Comparison of ENCODE assay signal across 16 cellular contexts in the genomic region with DNA sequence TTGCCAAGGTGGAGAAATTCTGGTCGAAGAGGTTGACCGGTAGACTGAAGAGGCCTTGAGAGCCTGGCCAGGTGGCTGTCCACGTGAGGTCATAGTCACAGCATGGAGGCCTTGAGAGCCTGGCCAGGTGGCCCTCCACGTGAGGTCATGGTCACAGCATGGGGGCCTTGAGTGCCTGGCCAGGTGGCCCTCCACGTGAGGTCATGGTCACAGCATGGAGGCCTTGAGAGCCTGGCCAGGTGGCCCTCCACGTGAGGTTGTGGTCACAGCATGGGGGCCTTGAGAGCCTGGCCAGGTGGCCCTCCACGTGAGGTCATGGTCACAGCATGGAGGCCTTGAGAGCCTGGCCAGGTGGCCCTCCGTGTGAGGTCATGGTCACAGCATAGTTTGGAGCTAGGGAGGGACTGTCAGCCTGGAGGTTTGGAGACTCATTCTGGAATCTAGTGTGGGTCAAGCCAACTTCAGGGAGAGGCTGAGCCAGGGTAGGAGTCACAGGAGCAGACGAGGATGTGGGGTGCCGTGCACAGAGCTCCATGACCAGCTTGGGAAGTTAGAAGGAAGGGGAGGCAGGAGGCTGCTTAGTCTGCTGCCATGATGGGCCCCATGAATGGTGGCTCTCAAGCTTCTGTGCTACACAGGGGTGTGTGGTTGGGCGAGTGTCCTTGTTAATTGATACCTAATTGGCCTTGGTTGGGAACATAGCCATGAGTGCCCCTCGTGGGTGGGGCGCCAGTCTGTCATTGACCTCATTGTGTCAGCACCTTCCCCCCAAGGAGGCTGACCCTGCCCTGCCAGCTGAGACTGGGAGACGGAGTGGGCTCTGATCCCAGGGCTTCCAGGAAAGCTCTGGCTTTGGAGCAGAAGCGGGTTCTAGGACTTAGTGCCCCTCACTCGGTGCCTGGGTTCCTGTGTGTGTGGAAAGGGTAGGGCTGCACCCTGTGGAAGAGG. TPM values are rescaled to one million over a fixed set of nuclear protein-coding genes. Genes with fewer than 3 reads are reported as not detected.
DNase-seq lines count a peak whose midpoint lies in the region; ATAC-seq and TF ChIP-seq lines count a peak whose summit lies in the region.
"Had no signal": no experiment of that assay in that cellular context is flagged by ENCODE, and none has a peak within 500 bp of the region (broad histone marks: within the 10 kb centered on the region; RNA-seq: fewer than 3 reads in every experiment).

No MANE protein-coding gene starts in this region.

- H3K27me3 Mint-ChIP-seq in CD4-positive, alpha-beta T cell, result no peaks in the 10 kb centered on the region
- H3K27me3 Mint-ChIP-seq in activated naive CD8-positive, alpha-beta T cell treated with anti-CD3 and anti-CD28 coated beads, Interleukin-2, amount 10 ng/mL, durations not matched to agents 7 days and 5 days, result no peaks in the 10 kb centered on the region
- H3K27me3 Mint-ChIP-seq in natural killer cell (ENCODE audit: low read depth in 2 of 2), result no peaks in the 10 kb centered on the region
- H3K27me3 Mint-ChIP-seq: stimulated activated memory B cell treated with anti-CD40 and anti-IgM and Interleukin-4, amounts not matched to agents 10 μg/mL and 1 μg/mL and 100 μg/mL, for 72 hours had no signal

- no peak for TF ChIP-seq POLR2A in tibial nerve (IDR thresholded peaks at IDR 0.05)

- H3K27ac Mint-ChIP-seq in CD4-positive, alpha-beta T cell, result peak overlapping the region; percentile 72
- H3K27ac Mint-ChIP-seq in activated naive CD8-positive, alpha-beta T cell treated with anti-CD3 and anti-CD28 coated beads, Interleukin-2, amount 10 ng/mL, durations not matched to agents 7 days and 5 days, result peak overlapping the region; percentile 30
- H3K27ac Mint-ChIP-seq in natural killer cell, result peak overlapping the region; percentile 58 to 77

- no peak overlapping the region for H3K4me3 ChIP-seq in HEK293 (ENCODE audit: low read depth, low read length)
- no peak overlapping the region for H3K4me3 ChIP-seq in tibial nerve
- H3K4me3 ChIP-seq: left lung, ovary had no signal

- intact Hi-C loops in CD4-positive, alpha-beta T cell (cut with DNase I, micrococcal nuclease), result loop anchor here (5.0 to 10.0 kb wide), 5 partner anchors 255 to 1018 kb away; a partner anchor contains a TSS
- intact Hi-C loops in natural killer cell (cut with micrococcal nuclease), result no loop called here

- 64 to 73% methylated on average over 13 to 15 of the region's 16 CpGs for WGBS in tibial nerve, 2 donors

- CTCF ChIA-PET in CD4-positive, alpha-beta T cell (lab: Charles Lee), result no interaction called here
- CTCF ChIA-PET in HEK293 (lab: Yijun Ruan, JAX), result interaction anchor here (0.7 to 1.7 kb wide), 2 partner anchors 14 to 20 kb away, joined by 3 to 4 read pairs; a partner anchor contains a TSS

- no peak for TF ChIP-seq EP300 in tibial nerve (IDR thresholded peaks at IDR 0.05)

- H3K9me3 ChIP-seq in CD4-positive, alpha-beta T cell (ENCODE audit: control insufficient read depth, low read length), result no peaks in the 10 kb centered on the region
- H3K9me3 ChIP-seq in HEK293 (ENCODE audit: control insufficient read depth, insufficient read depth, low read depth, low read length) (no peaks in the 10 kb centered on the region), tibial nerve (no peaks in the 10 kb centered on the region)
- H3K9me3 ChIP-seq: left lung, ovary had no signal

- no peaks in the 10 kb centered on the region for H3K27me3 ChIP-seq in CD4-positive, alpha-beta T cell (ENCODE audit: control insufficient read depth, insufficient read depth, low read length)
- H3K27me3 ChIP-seq in tibial nerve, result no peaks in the 10 kb centered on the region
- H3K27me3 ChIP-seq: left lung, ovary had no signal

- POLR2A ChIA-PET in CD4-positive, alpha-beta T cell (lab: Charles Lee), result interaction anchor here (0.6 to 1.4 kb wide), 4 partner anchors 8 to 11 kb away, joined by 3 to 6 read pairs (median 5); a partner anchor contains a TSS
- POLR2A ChIA-PET in HEK293 (lab: Yijun Ruan, JAX), result interaction anchor here (0.8 to 6.8 kb wide), 3 partner anchors 10 to 81 kb away, joined by 3 to 64 read pairs (median 3); a partner anchor contains a TSS
- POLR2A ChIA-PET in activated naive CD8-positive, alpha-beta T cell treated with anti-CD3 and anti-CD28 coated beads, Interleukin-2, amount 10 ng/mL, durations not matched to agents 7 days and 5 days (lab: Charles Lee), result interaction anchor here (0.9 to 1.0 kb wide), 2 partner anchors 9 to 11 kb away, joined by 3 to 4 read pairs; no protein-coding TSS in a partner anchor

- no peaks in the 10 kb centered on the region for H3K9me3 Mint-ChIP-seq in CD4-positive, alpha-beta T cell
- no peaks in the 10 kb centered on the region for H3K9me3 Mint-ChIP-seq in activated naive CD8-positive, alpha-beta T cell treated with anti-CD3 and anti-CD28 coated beads, Interleukin-2, amount 10 ng/mL, durations not matched to agents 7 days and 5 days
- no peaks in the 10 kb centered on the region for H3K9me3 Mint-ChIP-seq in natural killer cell
- H3K9me3 Mint-ChIP-seq: stimulated activated memory B cell treated with anti-CD40 and anti-IgM and Interleukin-4, amounts not matched to agents 10 μg/mL and 1 μg/mL and 100 μg/mL, for 72 hours had no signal

- H3K4me1 Mint-ChIP-seq in CD4-positive, alpha-beta T cell (ENCODE audit: low read depth), result peaks cover 38% of the 10 kb centered on the region
- H3K4me1 Mint-ChIP-seq in activated naive CD8-positive, alpha-beta T cell treated with anti-CD3 and anti-CD28 coated beads, Interleukin-2, amount 10 ng/mL, durations not matched to agents 7 days and 5 days, result peaks cover 12% of the 10 kb centered on the region
- peaks cover 39 to 50% of the 10 kb centered on the region in 2 donors for H3K4me1 Mint-ChIP-seq in natural killer cell

- peaks cover 79% of the 10 kb centered on the region for H3K36me3 Mint-ChIP-seq in CD4-positive, alpha-beta T cell (ENCODE audit: low read depth)
- peaks cover 24% of the 10 kb centered on the region for H3K36me3 Mint-ChIP-seq in activated naive CD8-positive, alpha-beta T cell treated with anti-CD3 and anti-CD28 coated beads, Interleukin-2, amount 10 ng/mL, durations not matched to agents 7 days and 5 days
- H3K36me3 Mint-ChIP-seq in natural killer cell, result no peaks in the 10 kb centered on the region

- H3K4me1 ChIP-seq in HEK293 (ENCODE audit: control insufficient read depth, insufficient read depth, low read length) (peaks cover 5% of the 10 kb centered on the region; the same call in 1 of the 2 replicates), tibial nerve (peaks cover 0 to 58% (median 15%) of the 10 kb centered on the region in 4 donors)

- H3K27ac ChIP-seq in CD4-positive, alpha-beta T cell (ENCODE audit: low read depth, low read length), result no peak overlapping the region
- H3K27ac ChIP-seq in HEK293 (ENCODE audit: extremely low read depth, low read depth, low read length) (no peak overlapping the region), tibial nerve (no peak overlapping the region)
- H3K27ac ChIP-seq: KMS-11, left lung, ovary had no signal

- ATAC-seq in CD4-positive, alpha-beta T cell (ENCODE audit: poor library complexity), result no peak
- ATAC-seq in activated naive CD8-positive, alpha-beta T cell treated with anti-CD3 and anti-CD28 coated beads, Interleukin-2, amount 10 ng/mL, durations not matched to agents 7 days and 5 days (ENCODE audit: low read depth), result no peak
- no peak for ATAC-seq in natural killer cell
- no peak for ATAC-seq in GM19023 (IDR thresholded peaks at IDR 0.05; ENCODE audit: unreplicated experiment)
- ATAC-seq: left lung; stimulated activated memory B cell treated with anti-CD40 and anti-IgM and Interleukin-4, amounts not matched to agents 10 μg/mL and 1 μg/mL and 100 μg/mL, for 72 hours had no signal

- peak overlapping the region; percentile 63 for H3K4me3 Mint-ChIP-seq in CD4-positive, alpha-beta T cell
- H3K4me3 Mint-ChIP-seq in activated naive CD8-positive, alpha-beta T cell treated with anti-CD3 and anti-CD28 coated beads, Interleukin-2, amount 10 ng/mL, durations not matched to agents 7 days and 5 days, result no peak overlapping the region
- H3K4me3 Mint-ChIP-seq in natural killer cell, result peak overlapping the region; percentile 65
- H3K4me3 Mint-ChIP-seq: stimulated activated memory B cell treated with anti-CD40 and anti-IgM and Interleukin-4, amounts not matched to agents 10 μg/mL and 1 μg/mL and 100 μg/mL, for 72 hours had no signal

- H3K36me3 ChIP-seq in HEK293 (ENCODE audit: control insufficient read depth in 2 of 2, insufficient read depth in 1 of 2, low read length in 2 of 2) (peaks cover 31 to 78% of the 10 kb centered on the region in 2 experiments), tibial nerve (peaks cover 0 to 78% (median 59%) of the 10 kb centered on the region in 3 donors)
- H3K36me3 ChIP-seq: ovary had no signal

- DNase-seq in CD4-positive, alpha-beta T cell, result no peak
- DNase-seq in activated naive CD8-positive, alpha-beta T cell treated with anti-CD3 and anti-CD28 coated beads, Interleukin-2, amount 10 ng/mL, durations not matched to agents 7 days and 5 days, result no peak
- DNase-seq in natural killer cell (no peak), HK-2 (ENCODE audit: unreplicated experiment) (no peak), COR-L47 (lab: John Stamatoyannopoulos, UW) (no peak), tibial nerve (ENCODE audit: low spot score in 2 of 2) (no peak)
- DNase-seq: HCEC 1CT; NCI-H1930; stimulated activated CD4-positive, alpha-beta T cell treated with anti-CD3 and anti-CD28 coated beads, Interleukin-1b, Interleukin-23, amount 100 ng/mL, for 48 hours; SW 1271 had no signal

- no peak for TF ChIP-seq CTCF in CD4-positive, alpha-beta T cell (IDR thresholded peaks at IDR 0.05)
- TF ChIP-seq CTCF in HEK293 (tag by site-specific recombination; IDR thresholded peaks at IDR 0.05), result no peak
- no peak for TF ChIP-seq CTCF in natural killer cell (IDR thresholded peaks at IDR 0.05)
- TF ChIP-seq CTCF in tibial nerve (IDR thresholded peaks at IDR 0.05), result no peak

RNA-seq across cellular contexts. Expression of a gene that starts 4.0 kb away (rescaled TPM):
- 1 to 10 TPM; 2.8 to 2.9 TPM for total RNA-seq in CD4-positive, alpha-beta T cell
- total RNA-seq in activated naive CD8-positive, alpha-beta T cell treated with anti-CD3 and anti-CD28 coated beads, Interleukin-2, amount 10 ng/mL, durations not matched to agents 7 days and 5 days, result 1 to 10 TPM; 6.2 to 7.0 TPM
- 1 to 10 TPM; 3.2 to 5.6 (median 4.3) TPM for total RNA-seq in natural killer cell
- 10 to 100 TPM in 1 of 4 donors, 1 to 10 TPM in 3; 5.9 to 10.3 (median 9.4) TPM for total RNA-seq in tibial nerve

RNA-seq across cellular contexts. Expression of a gene that starts 10.6 kb away (rescaled TPM):
- total RNA-seq in CD4-positive, alpha-beta T cell, result 100 to 1,000 TPM; 610 to 639 TPM
- total RNA-seq in activated naive CD8-positive, alpha-beta T cell treated with anti-CD3 and anti-CD28 coated beads, Interleukin-2, amount 10 ng/mL, durations not matched to agents 7 days and 5 days, result 100 to 1,000 TPM; 338 to 359 TPM
- total RNA-seq in natural killer cell (100 to 1,000 TPM; 479 to 563 (median 507) TPM), tibial nerve (100 to 1,000 TPM; 189 to 389 (median 285) TPM)

RNA-seq across cellular contexts. Expression of a gene that starts 13.5 kb away (rescaled TPM):
- not detected for total RNA-seq in CD4-positive, alpha-beta T cell
- total RNA-seq in activated naive CD8-positive, alpha-beta T cell treated with anti-CD3 and anti-CD28 coated beads, Interleukin-2, amount 10 ng/mL, durations not matched to agents 7 days and 5 days, result not detected
- total RNA-seq in natural killer cell, result not detected
- 10 to 100 TPM; 38.9 to 62.2 (median 50.2) TPM for total RNA-seq in tibial nerve

RNA-seq across cellular contexts. Expression of a gene that starts 43.1 kb away (rescaled TPM):
- 1 to 10 TPM in 1 of 2 experiments, not detected in 1; 1.2 TPM for total RNA-seq in CD4-positive, alpha-beta T cell
- under 1 TPM in 1 of 2 experiments, not detected in 1; 0.62 TPM for total RNA-seq in activated naive CD8-positive, alpha-beta T cell treated with anti-CD3 and anti-CD28 coated beads, Interleukin-2, amount 10 ng/mL, durations not matched to agents 7 days and 5 days
- total RNA-seq in natural killer cell, result 10 to 100 TPM; 44.1 to 67.7 (median 53.3) TPM
- total RNA-seq in tibial nerve, result not detected
- total RNA-seq: ovary had no signal

RNA-seq across cellular contexts. Expression of a gene that starts 44.3 kb away (rescaled TPM):
- total RNA-seq in CD4-positive, alpha-beta T cell, result not detected
- 1 to 10 TPM; 1.1 to 1.9 TPM for total RNA-seq in activated naive CD8-positive, alpha-beta T cell treated with anti-CD3 and anti-CD28 coated beads, Interleukin-2, amount 10 ng/mL, durations not matched to agents 7 days and 5 days
- under 1 TPM; 0.59 to 0.84 (median 0.65) TPM for total RNA-seq in natural killer cell
- total RNA-seq in tibial nerve, result 10 to 100 TPM; 21.0 to 50.0 (median 34.9) TPM
- total RNA-seq: left lung had no signal

Comparison
In these comparisons a context has a peak if more than half of its experiments do, and no peak if none do; other contexts are left out.
1. RNA of a gene that starts 13.5 kb away (total RNA-seq): 38.9 to 62.2 TPM in tibial nerve; not detected in CD4-positive, alpha-beta T cell, not detected in activated naive CD8-positive, alpha-beta T cell treated with anti-CD3 and anti-CD28 coated beads, Interleukin-2, amount 10 ng/mL, durations not matched to agents 7 days and 5 days and not detected in natural killer cell; every median in the first group is over 10 times any median in the second.
2. Peak in every context shown above with its lines, with median percentiles within 50 percentile points of each other: H3K27ac Mint-ChIP-seq.